9 cellular contexts compared by ENCODE assay signal in the genomic region with DNA sequence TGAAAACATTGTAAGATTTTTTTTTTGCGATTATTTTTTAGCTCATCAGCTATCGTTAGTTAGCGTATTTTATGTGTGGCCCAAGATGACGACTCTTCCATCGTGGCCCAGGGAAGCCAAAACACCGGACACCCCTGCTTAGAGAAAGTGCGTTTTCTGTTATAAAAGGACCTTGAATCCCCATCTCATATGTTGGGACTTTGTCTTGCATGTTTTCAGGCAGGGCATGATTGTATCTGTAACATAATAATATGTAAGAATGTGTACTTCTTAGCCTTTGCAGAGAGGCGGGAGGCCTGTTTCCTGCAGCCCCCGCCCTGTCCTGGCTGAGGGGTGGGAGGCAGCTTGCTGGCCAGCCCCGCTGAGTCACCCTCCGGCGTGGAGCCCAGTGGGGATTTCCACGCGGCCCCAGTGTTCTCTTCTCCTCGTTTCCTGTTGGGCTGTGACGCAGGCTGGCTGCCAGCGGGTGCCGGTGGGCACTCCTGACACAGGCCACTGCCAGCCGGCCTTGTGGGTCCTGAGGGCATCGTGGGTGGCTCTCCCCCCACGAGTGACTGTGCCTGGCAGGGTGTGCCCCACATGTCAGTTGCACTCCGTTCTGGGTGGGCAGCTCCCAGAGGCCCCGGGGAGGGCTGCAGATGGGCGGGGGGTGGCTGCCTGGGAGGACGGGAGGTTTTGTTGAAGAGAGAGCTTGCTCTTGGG. TPM values are rescaled to one million over a fixed set of nuclear protein-coding genes. Genes with fewer than 3 reads are reported as not detected.
DNase-seq lines count a peak whose midpoint lies in the region; ATAC-seq and TF ChIP-seq lines count a peak whose summit lies in the region.
"Had no signal": no experiment of that assay in that cellular context is flagged by ENCODE, and none has a peak within 500 bp of the region (broad histone marks: within the 10 kb centered on the region; RNA-seq: fewer than 3 reads in every experiment).

No MANE protein-coding gene starts in this region.

- POLR2A ChIA-PET in CD8-positive, alpha-beta memory T cell (lab: Charles Lee): interaction anchor here (0.6 to 4.5 kb wide), 8 partner anchors 9 to 55 kb away, joined by 3 to 25 read pairs (median 4); partner anchors contain the start of gene SMAD3

- no peaks in the 10 kb centered on the region for H3K36me3 ChIP-seq in CD8-positive, alpha-beta memory T cell (ENCODE audit: insufficient read depth, low read length)
- peaks cover 10% of the 10 kb centered on the region for H3K36me3 ChIP-seq in skeletal muscle satellite cell (ENCODE audit: insufficient read depth, low read length)

- H3K27me3 ChIP-seq in CD8-positive, alpha-beta memory T cell (ENCODE audit: insufficient read depth, low read length, poor library complexity, severe bottlenecking): no peaks in the 10 kb centered on the region
- H3K27me3 ChIP-seq in right cardiac atrium (ENCODE audit: control insufficient read depth, insufficient read depth) (no peaks in the 10 kb centered on the region), skeletal muscle satellite cell (ENCODE audit: control insufficient read depth, insufficient read depth, low read length) (no peaks in the 10 kb centered on the region)

- no peaks in the 10 kb centered on the region for H3K9me3 ChIP-seq in CD8-positive, alpha-beta memory T cell (ENCODE audit: low read length)
- H3K9me3 ChIP-seq in right cardiac atrium (ENCODE audit: control insufficient read depth, low read length) (no peaks in the 10 kb centered on the region), skeletal muscle satellite cell (replicated peaks; ENCODE audit: low read length) (no peaks in the 10 kb centered on the region)

- peak overlapping the region; percentile 64 for H3K27ac ChIP-seq in CD8-positive, alpha-beta memory T cell (ENCODE audit: low read depth, low read length)
- peak overlapping the region; percentile 40 for H3K27ac ChIP-seq in right cardiac atrium (ENCODE audit: low read length)
- H3K27ac ChIP-seq: HL-60 had no signal

- DNase-seq in CD8-positive, alpha-beta memory T cell: peak; percentile 71 to 93 (median 88)
- peak; percentile 72 for DNase-seq in HFFc6
- DNase-seq in amniotic epithelial cell (ENCODE audit: low read depth): peak; percentile 94
- DNase-seq in right cardiac atrium: peak; percentile 95 to 97 (median 97)
- no peak for DNase-seq in D341Med (ENCODE audit: low spot score)
- no peak for DNase-seq in superior temporal gyrus (ENCODE audit: extremely low spot score)

- peak overlapping the region; percentile 26 for H3K4me3 ChIP-seq in CD8-positive, alpha-beta memory T cell (ENCODE audit: low read length)
- H3K4me3 ChIP-seq in right cardiac atrium (ENCODE audit: low read length) (no peak overlapping the region), skeletal muscle satellite cell (ENCODE audit: low read length) (no peak overlapping the region)

- ATAC-seq in right cardiac atrium: peak; percentile 93 to 95

- peak overlapping the region; percentile 87 for H3K9ac ChIP-seq in skeletal muscle satellite cell (ENCODE audit: low read depth, low read length)

- no peak for TF ChIP-seq CTCF in HFFc6 (IDR thresholded peaks at IDR 0.05)

- peaks cover 0 to 29% (median 12%) of the 10 kb centered on the region in 3 donors for H3K36me3 Mint-ChIP-seq in CD8-positive, alpha-beta memory T cell
- H3K36me3 Mint-ChIP-seq in HFFc6 (ENCODE audit: low read depth): peaks cover 45% of the 10 kb centered on the region
- H3K36me3 Mint-ChIP-seq in T-helper 1 cell treated with Interleukin-12 subunit alpha and Interleukin-12 subunit beta and Interleukin-4 antibody, amounts not matched to agents 30 μg/mL and 1 μg/mL, for 36 hours (ENCODE audit: low read depth): peaks cover 51% of the 10 kb centered on the region

- peaks cover 87 to 98% (median 93%) of the 10 kb centered on the region in 3 donors for H3K4me1 Mint-ChIP-seq in CD8-positive, alpha-beta memory T cell
- H3K4me1 Mint-ChIP-seq in HFFc6 (ENCODE audit: low read depth): peaks cover 94% of the 10 kb centered on the region
- peaks cover 86% of the 10 kb centered on the region for H3K4me1 Mint-ChIP-seq in T-helper 1 cell treated with Interleukin-12 subunit alpha and Interleukin-12 subunit beta and Interleukin-4 antibody, amounts not matched to agents 30 μg/mL and 1 μg/mL, for 36 hours (ENCODE audit: low read depth)

- intact Hi-C loops in right cardiac atrium (cut with DNase I): loop anchor here in 1 of 4 donors (10.0 kb wide), 1 partner anchor 56 kb away; the partner anchor contains the start of gene SMAD3

- CTCF ChIA-PET in CD8-positive, alpha-beta memory T cell (lab: Charles Lee): interaction anchor here (0.9 to 2.4 kb wide), 7 partner anchors 13 to 119 kb away, joined by 3 to 12 read pairs (median 5); partner anchors contain the start of gene SMAD3

- peak overlapping the region; percentile 55 to 90 (median 84) for H3K4me3 Mint-ChIP-seq in CD8-positive, alpha-beta memory T cell
- peak overlapping the region; percentile 66 for H3K4me3 Mint-ChIP-seq in HFFc6
- peak overlapping the region; percentile 81 for H3K4me3 Mint-ChIP-seq in T-helper 1 cell treated with Interleukin-12 subunit alpha and Interleukin-12 subunit beta and Interleukin-4 antibody, amounts not matched to agents 30 μg/mL and 1 μg/mL, for 36 hours

- H3K27me3 Mint-ChIP-seq in CD8-positive, alpha-beta memory T cell: peaks cover 0 to 2% of the 10 kb centered on the region in 2 donors
- peaks cover 15% of the 10 kb centered on the region; the same call in 1 of the 2 replicates for H3K27me3 Mint-ChIP-seq in HFFc6 (ENCODE audit: insufficient read depth)
- H3K27me3 Mint-ChIP-seq in T-helper 1 cell treated with Interleukin-12 subunit alpha and Interleukin-12 subunit beta and Interleukin-4 antibody, amounts not matched to agents 30 μg/mL and 1 μg/mL, for 36 hours (ENCODE audit: low read depth): no peaks in the 10 kb centered on the region

- peaks cover 65% of the 10 kb centered on the region for H3K4me1 ChIP-seq in CD8-positive, alpha-beta memory T cell (ENCODE audit: insufficient read depth, low read length)
- H3K4me1 ChIP-seq in right cardiac atrium (ENCODE audit: control insufficient read depth, insufficient read depth, low read length) (peaks cover 27% of the 10 kb centered on the region), skeletal muscle satellite cell (ENCODE audit: control insufficient read depth, insufficient read depth, low read length) (peaks cover 92% of the 10 kb centered on the region)

- H3K4me2 ChIP-seq in skeletal muscle satellite cell (ENCODE audit: low read length): peak overlapping the region; percentile 62

- H3K27ac Mint-ChIP-seq in CD8-positive, alpha-beta memory T cell: peak overlapping the region; percentile 89 to 100 (median 98)
- peak overlapping the region; percentile 95 for H3K27ac Mint-ChIP-seq in HFFc6
- peak overlapping the region; percentile 99 for H3K27ac Mint-ChIP-seq in T-helper 1 cell treated with Interleukin-12 subunit alpha and Interleukin-12 subunit beta and Interleukin-4 antibody, amounts not matched to agents 30 μg/mL and 1 μg/mL, for 36 hours

- WGBS in right cardiac atrium: 12% methylated on average over 25 of the region's 25 CpGs

- no peaks in the 10 kb centered on the region for H3K9me3 Mint-ChIP-seq in CD8-positive, alpha-beta memory T cell
- no peaks in the 10 kb centered on the region for H3K9me3 Mint-ChIP-seq in HFFc6
- no peaks in the 10 kb centered on the region for H3K9me3 Mint-ChIP-seq in T-helper 1 cell treated with Interleukin-12 subunit alpha and Interleukin-12 subunit beta and Interleukin-4 antibody, amounts not matched to agents 30 μg/mL and 1 μg/mL, for 36 hours

RNA-seq across cellular contexts. Expression of gene SMAD3, which starts 55.6 kb away (rescaled TPM):
- total RNA-seq in CD8-positive, alpha-beta memory T cell: 10 to 100 TPM; 30.2 to 34.2 TPM
- 31.7 TPM for polyA plus RNA-seq in CD8-positive, alpha-beta memory T cell
- total RNA-seq in HFFc6 (2021; fragmentation: NEBNext Ultra II Directional; extraction: Animal tissue kit (Norgen Biotek cat#: 25700)): 100 to 1,000 TPM in 4 of 6 experiments, 10 to 100 TPM in 2; 54.3 to 132 (median 118) TPM
- total RNA-seq in right cardiac atrium: 10 to 100 TPM; 29.2 to 40.5 (median 30.5) TPM
- polyA plus RNA-seq in right cardiac atrium: 9.9 TPM
- total RNA-seq in skeletal muscle satellite cell (2012; rRNA removed): 18.3 and 32.1 TPM in 2 replicates

Comparison
In these comparisons a context has a peak if more than half of its experiments do, and no peak if none do; other contexts are left out.
1. DNase-seq: peak in CD8-positive, alpha-beta memory T cell (5 of 5), HFFc6 (single experiment), amniotic epithelial cell (single experiment) and right cardiac atrium (3 of 3); none in D341Med (single experiment) and superior temporal gyrus (single experiment).
2. Peak in every context shown above with its lines, with median percentiles within 50 percentile points of each other: H3K27ac Mint-ChIP-seq and H3K4me3 Mint-ChIP-seq.